8 cellular contexts compared by ENCODE assay signal in the genomic region with DNA sequence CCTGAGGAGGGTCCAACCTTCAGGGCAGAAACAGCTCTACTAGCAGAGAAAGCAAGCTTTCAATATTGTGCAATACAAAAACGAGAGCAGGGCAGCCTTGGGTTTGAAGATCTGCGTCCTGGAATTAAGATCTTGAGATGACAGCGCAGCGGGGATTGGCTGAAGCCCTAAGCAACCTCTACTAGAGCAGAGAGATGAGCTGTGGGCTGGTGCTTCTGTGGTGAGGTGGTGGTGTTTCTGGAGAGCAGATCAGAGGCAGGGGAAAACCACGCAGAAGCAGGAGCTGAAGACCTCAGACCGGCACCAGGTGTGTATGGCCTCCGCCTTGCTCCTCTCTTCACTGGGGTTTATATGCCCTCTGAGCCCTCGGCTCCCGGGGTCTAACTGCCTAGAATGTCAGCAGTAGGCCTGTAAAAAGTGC. TPM values are rescaled to one million over a fixed set of nuclear protein-coding genes. Genes with fewer than 3 reads are reported as not detected.
DNase-seq lines count a peak whose midpoint lies in the region; ATAC-seq, FAIRE-seq and TF ChIP-seq lines count a peak whose summit lies in the region.

No MANE protein-coding gene starts in this region.

- FAIRE-seq in small intestine (lab: Jason Lieb, UNC) = no peak

- 68 to 81% (median 70%) methylated on average over 9 of the region's 9 CpGs for WGBS in small intestine, 3 donors

- H3K4me3 Mint-ChIP-seq in WTC11 = no peak overlapping the region

- no peaks in the 10 kb centered on the region for H3K9me3 Mint-ChIP-seq in WTC11

- peaks cover 0 to 3% of the 10 kb centered on the region in 2 donors for H3K4me1 ChIP-seq in small intestine (ENCODE audit: control insufficient read depth in 2 of 2, insufficient read depth in 1 of 2, low read depth in 1 of 2, low read length in 1 of 2)

- H3K4me1 Mint-ChIP-seq in WTC11 = peaks cover 10% of the 10 kb centered on the region

- CTCF ChIA-PET in RWPE1 (lab: Yijun Ruan, JAX) (interaction anchor here (0.6 to 0.8 kb wide), 2 partner anchors 36 to 75 kb away, joined by 4 read pairs; no protein-coding TSS in a partner anchor), WTC11 (lab: Charles Lee) (no interaction called here)

- ATAC-seq in GM18498 (IDR thresholded peaks at IDR 0.05; ENCODE audit: unreplicated experiment) (peak; percentile 84), HG02642 (IDR thresholded peaks at IDR 0.05; ENCODE audit: poor library complexity, unreplicated experiment) (peak; percentile 88), WTC11 (no peak)

- no peaks in the 10 kb centered on the region for H3K9me3 ChIP-seq in small intestine (ENCODE audit: control insufficient read depth, low read depth)

- no peaks in the 10 kb centered on the region for H3K27me3 ChIP-seq in small intestine (ENCODE audit: control insufficient read depth in 2 of 2, insufficient read depth in 2 of 2, low read length in 2 of 2)

- H3K36me3 ChIP-seq in small intestine (ENCODE audit: control insufficient read depth in 2 of 2, insufficient read depth in 2 of 2, low read length in 2 of 2) = no peaks in the 10 kb centered on the region

- no peaks in the 10 kb centered on the region for H3K36me3 Mint-ChIP-seq in WTC11

- TF ChIP-seq CTCF in RWPE1 (conservative IDR thresholded peaks at IDR 0.05; ENCODE audit: low read depth) = no peak
- no peak for TF ChIP-seq CTCF in WTC11 (IDR thresholded peaks at IDR 0.05)

- POLR2A ChIA-PET in RWPE1 (lab: Yijun Ruan, JAX; ENCODE audit: low non-redundant PET) = no interaction called here
- POLR2A ChIA-PET in WTC11 (lab: Charles Lee) = interaction anchor here (1.0 kb wide), 1 partner anchor 10 kb away, joined by 4 read pairs; no protein-coding TSS in a partner anchor

- peak overlapping the region in 1 of 2 donors; percentile 46 for H3K4me3 ChIP-seq in small intestine (ENCODE audit: low read depth in 1 of 2, low read length in 2 of 2)

- no peak for DNase-seq in RWPE1 (ENCODE audit: low spot score)
- peak; percentile 52 for DNase-seq in activated naive CD8-positive, alpha-beta T cell treated with anti-CD3 and anti-CD28 coated beads, Interleukin-2, amount 50 U/mL, for 16 hours (ENCODE audit: low read depth, low spot score)
- peak; percentile 66 for DNase-seq in small intestine
- DNase-seq in WTC11 (ENCODE audit: low spot score) = no peak
- no peak for DNase-seq in H4 (ENCODE audit: low spot score)
- no peak for DNase-seq in 8988T

- peaks cover 5% of the 10 kb centered on the region; the same call in 1 of the 2 replicates for H3K27me3 Mint-ChIP-seq in WTC11 (ENCODE audit: low read depth)

- H3K27ac ChIP-seq in RWPE1 (peak overlapping the region; percentile 86), small intestine (ENCODE audit: low read depth in 1 of 2, low read length in 1 of 2) (peak overlapping the region in 1 of 2 donors; percentile 88)

- no peak overlapping the region for H3K27ac Mint-ChIP-seq in WTC11

TF ChIP-seq in WTC11, 78 proteins besides CTCF, POLR2A, EP300 and RAD21:
- TF ChIP-seq, protein P1, sequence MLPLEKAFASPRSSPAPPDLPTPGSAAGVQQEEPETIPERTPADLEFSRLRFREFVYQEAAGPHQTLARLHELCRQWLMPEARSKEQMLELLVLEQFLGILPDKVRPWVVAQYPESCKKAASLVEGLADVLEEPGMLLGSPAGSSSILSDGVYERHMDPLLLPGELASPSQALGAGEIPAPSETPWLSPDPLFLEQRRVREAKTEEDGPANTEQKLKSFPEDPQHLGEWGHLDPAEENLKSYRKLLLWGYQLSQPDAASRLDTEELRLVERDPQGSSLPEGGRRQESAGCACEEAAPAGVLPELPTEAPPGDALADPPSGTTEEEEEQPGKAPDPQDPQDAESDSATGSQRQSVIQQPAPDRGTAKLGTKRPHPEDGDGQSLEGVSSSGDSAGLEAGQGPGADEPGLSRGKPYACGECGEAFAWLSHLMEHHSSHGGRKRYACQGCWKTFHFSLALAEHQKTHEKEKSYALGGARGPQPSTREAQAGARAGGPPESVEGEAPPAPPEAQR (CRISPR knock-in tag; IDR thresholded peaks at IDR 0.05) = no peak
- TF ChIP-seq ZNF317 (CRISPR knock-in tag; IDR thresholded peaks at IDR 0.05; ENCODE audit: borderline replicate concordance, low read depth) (no peak), HMGA2 (CRISPR knock-in tag; IDR thresholded peaks at IDR 0.05) (no peak), OVOL2 (CRISPR knock-in tag; IDR thresholded peaks at IDR 0.05; ENCODE audit: borderline replicate concordance) (no peak), ZNF121 (CRISPR knock-in tag; IDR thresholded peaks at IDR 0.05) (no peak)

RNA-seq across cellular contexts. Expression of a gene that starts 12.5 kb away (rescaled TPM):
- 1 to 10 TPM; 1.1 to 8.4 (median 3.3) TPM for polyA plus RNA-seq in small intestine
- total RNA-seq in WTC11 (2021) = 0.55 to 0.74 TPM (median 0.71 TPM) in 3 replicates
- not detected in 2 replicates for total RNA-seq in H4 (2014; rRNA removed; shearing (Covaris generic))

RNA-seq across cellular contexts. Expression of a gene that starts 16.0 kb away (rescaled TPM):
- 1 to 10 TPM in 1 of 3 donors, under 1 TPM in 2; 0.45 to 2.0 (median 0.81) TPM for polyA plus RNA-seq in small intestine
- total RNA-seq in WTC11 (2021) = 4.1 to 4.6 TPM (median 4.4 TPM) in 3 replicates
- total RNA-seq in H4 (2014; rRNA removed; shearing (Covaris generic)) = 5.0 and 6.1 TPM in 2 replicates

RNA-seq across cellular contexts. Expression of a gene that starts 37.6 kb away (rescaled TPM):
- 10 to 100 TPM; 26.8 to 34.9 (median 29.5) TPM for polyA plus RNA-seq in small intestine
- 16.6 to 17.9 TPM (median 17.2 TPM) in 3 replicates for total RNA-seq in WTC11 (2021)
- total RNA-seq in H4 (2014; rRNA removed; shearing (Covaris generic)) = not detected in 2 replicates

RNA-seq across cellular contexts. Expression of a gene that starts 59.4 kb away (rescaled TPM):
- polyA plus RNA-seq in small intestine = 1 to 10 TPM in 2 of 3 donors, under 1 TPM in 1; 0.89 to 3.4 (median 1.1) TPM
- 4.8 to 5.5 TPM (median 5.3 TPM) in 3 replicates for total RNA-seq in WTC11 (2021)
- 5.6 and 5.7 TPM in 2 replicates for total RNA-seq in H4 (2014; rRNA removed; shearing (Covaris generic))

Comparison
In these comparisons a context has a peak if more than half of its experiments do, and no peak if none do; other contexts are left out.
1. DNase-seq: peak in activated naive CD8-positive, alpha-beta T cell treated with anti-CD3 and anti-CD28 coated beads, Interleukin-2, amount 50 U/mL, for 16 hours (single experiment) and small intestine (single experiment); none in RWPE1 (single experiment), WTC11 (single experiment), H4 (single experiment) and 8988T (single experiment).
2. RNA of a gene that starts 37.6 kb away (total RNA-seq): 16.6 to 17.9 TPM in WTC11; not detected in H4; every median in the first group is over 10 times any median in the second.